8 cellular contexts compared by ENCODE assay signal in genomic region chrX:74784629-74785028, GRCh38.
"Had no signal": no experiment of that assay in that cellular context is flagged by ENCODE, and none has a peak within 500 bp of the region (broad histone marks: within the 10 kb centered on the region; RNA-seq: fewer than 3 reads in every experiment).

No MANE protein-coding gene starts in this region.

- H3K27ac ChIP-seq: HL-60, KMS-11 had no signal

- FAIRE-seq: HepG2, HTR-8/SVneo, K562 had no signal

- H3K4me3 ChIP-seq: K562 had no signal

- DNase-seq: IMR-90, KBM-7, KG1 had no signal
